ENCODE assay signal across 1 cellular context in genomic region chr18:24138884-24139616, GRCh38.
A peak's percentile ranks its signal among the peaks of the same experiment; 100 is the strongest.
TF ChIP-seq lines count a peak whose summit lies in the region.

A gene with protein sequence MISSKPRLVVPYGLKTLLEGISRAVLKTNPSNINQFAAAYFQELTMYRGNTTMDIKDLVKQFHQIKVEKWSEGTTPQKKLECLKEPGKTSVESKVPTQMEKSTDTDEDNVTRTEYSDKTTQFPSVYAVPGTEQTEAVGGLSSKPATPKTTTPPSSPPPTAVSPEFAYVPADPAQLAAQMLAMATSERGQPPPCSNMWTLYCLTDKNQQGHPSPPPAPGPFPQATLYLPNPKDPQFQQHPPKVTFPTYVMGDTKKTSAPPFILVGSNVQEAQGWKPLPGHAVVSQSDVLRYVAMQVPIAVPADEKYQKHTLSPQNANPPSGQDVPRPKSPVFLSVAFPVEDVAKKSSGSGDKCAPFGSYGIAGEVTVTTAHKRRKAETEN (plus strand): TSS chr18:24139062. CDS start chr18:24143115, 4,053 bp downstream.

TF ChIP-seq in HEK293, 187 proteins besides CTCF, POLR2A, EP300 and RAD21 (continued from another document):
- TF ChIP-seq ZNF777 (tag by site-specific recombination; IDR thresholded peaks at IDR 0.05; ENCODE audit: borderline replicate concordance) (peak; percentile 81; the same call in 1 of the 2 replicates), PRDM4 (tag by site-specific recombination; IDR thresholded peaks at IDR 0.05) (no peak; the same call in 1 of the 2 replicates), ZNF600 (tag by site-specific recombination; IDR thresholded peaks at IDR 0.05) (no peak), ZFHX2 (tag by site-specific recombination; conservative IDR thresholded peaks at IDR 0.05) (peak; percentile 33), KLF9 (tag by site-specific recombination; IDR thresholded peaks at IDR 0.05; ENCODE audit: low read depth) (0 out of 2 replicates have a peak, but pooled peaks have one; percentile 47), ZFP69B (tag by site-specific recombination; IDR thresholded peaks at IDR 0.05) (peak; percentile 59), ZNF335 (tag by site-specific recombination; conservative IDR thresholded peaks at IDR 0.05) (peak; percentile 95), ZNF394 (tag by site-specific recombination; IDR thresholded peaks at IDR 0.05; ENCODE audit: borderline replicate concordance) (peak; percentile 45; the same call in 1 of the 2 replicates), PRDM10 (tag by site-specific recombination; IDR thresholded peaks at IDR 0.05) (0 out of 2 replicates have a peak, but pooled peaks have one; percentile 49), ZNF843 (tag by site-specific recombination; IDR thresholded peaks at IDR 0.05) (peak; percentile 27; the same call in 1 of the 2 replicates), BCL11B (tag by site-specific recombination; IDR thresholded peaks at IDR 0.05; ENCODE audit: low read depth) (0 out of 2 replicates have a peak, but pooled peaks have one; percentile 23), ZBTB17 (tag by site-specific recombination; IDR thresholded peaks at IDR 0.05) (peak; percentile 28; the same call in 1 of the 2 replicates), ZNF555 (tag by site-specific recombination; conservative IDR thresholded peaks at IDR 0.05) (no peak), ZNF837 (tag by site-specific recombination; IDR thresholded peaks at IDR 0.05) (no peak), SP3 (tag by site-specific recombination; IDR thresholded peaks at IDR 0.05) (peak; percentile 72), KLF8 (tag by site-specific recombination; IDR thresholded peaks at IDR 0.05) (peak; percentile 62; the same call in 1 of the 2 replicates), ZNF10 (tag by site-specific recombination; IDR thresholded peaks at IDR 0.05) (no peak), ZEB2 (tag by site-specific recombination; IDR thresholded peaks at IDR 0.05) (0 out of 2 replicates have a peak, but pooled peaks have one; percentile 51), IKZF3 (tag by site-specific recombination; IDR thresholded peaks at IDR 0.05) (0 out of 2 replicates have a peak, but pooled peaks have one; percentile 8), SP7 (tag by site-specific recombination; IDR thresholded peaks at IDR 0.05) (peak; percentile 36; the same call in 1 of the 2 replicates), ZNF37A (tag by site-specific recombination; IDR thresholded peaks at IDR 0.05) (no peak), ZNF398 (tag by site-specific recombination; IDR thresholded peaks at IDR 0.05) (0 out of 2 replicates have a peak, but pooled peaks have one; percentile 11)
- TF ChIP-seq, protein P1, sequence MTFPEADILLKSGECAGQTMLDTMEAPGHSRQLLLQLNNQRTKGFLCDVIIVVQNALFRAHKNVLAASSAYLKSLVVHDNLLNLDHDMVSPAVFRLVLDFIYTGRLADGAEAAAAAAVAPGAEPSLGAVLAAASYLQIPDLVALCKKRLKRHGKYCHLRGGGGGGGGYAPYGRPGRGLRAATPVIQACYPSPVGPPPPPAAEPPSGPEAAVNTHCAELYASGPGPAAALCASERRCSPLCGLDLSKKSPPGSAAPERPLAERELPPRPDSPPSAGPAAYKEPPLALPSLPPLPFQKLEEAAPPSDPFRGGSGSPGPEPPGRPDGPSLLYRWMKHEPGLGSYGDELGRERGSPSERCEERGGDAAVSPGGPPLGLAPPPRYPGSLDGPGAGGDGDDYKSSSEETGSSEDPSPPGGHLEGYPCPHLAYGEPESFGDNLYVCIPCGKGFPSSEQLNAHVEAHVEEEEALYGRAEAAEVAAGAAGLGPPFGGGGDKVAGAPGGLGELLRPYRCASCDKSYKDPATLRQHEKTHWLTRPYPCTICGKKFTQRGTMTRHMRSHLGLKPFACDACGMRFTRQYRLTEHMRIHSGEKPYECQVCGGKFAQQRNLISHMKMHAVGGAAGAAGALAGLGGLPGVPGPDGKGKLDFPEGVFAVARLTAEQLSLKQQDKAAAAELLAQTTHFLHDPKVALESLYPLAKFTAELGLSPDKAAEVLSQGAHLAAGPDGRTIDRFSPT (tag by site-specific recombination; IDR thresholded peaks at IDR 0.05), result no peak
- TF ChIP-seq, protein P2, sequence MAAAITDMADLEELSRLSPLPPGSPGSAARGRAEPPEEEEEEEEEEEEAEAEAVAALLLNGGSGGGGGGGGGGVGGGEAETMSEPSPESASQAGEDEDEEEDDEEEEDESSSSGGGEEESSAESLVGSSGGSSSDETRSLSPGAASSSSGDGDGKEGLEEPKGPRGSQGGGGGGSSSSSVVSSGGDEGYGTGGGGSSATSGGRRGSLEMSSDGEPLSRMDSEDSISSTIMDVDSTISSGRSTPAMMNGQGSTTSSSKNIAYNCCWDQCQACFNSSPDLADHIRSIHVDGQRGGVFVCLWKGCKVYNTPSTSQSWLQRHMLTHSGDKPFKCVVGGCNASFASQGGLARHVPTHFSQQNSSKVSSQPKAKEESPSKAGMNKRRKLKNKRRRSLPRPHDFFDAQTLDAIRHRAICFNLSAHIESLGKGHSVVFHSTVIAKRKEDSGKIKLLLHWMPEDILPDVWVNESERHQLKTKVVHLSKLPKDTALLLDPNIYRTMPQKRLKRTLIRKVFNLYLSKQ (tag by site-specific recombination; IDR thresholded peaks at IDR 0.05; ENCODE audit: borderline replicate concordance), result no peak
- TF ChIP-seq, protein P3, sequence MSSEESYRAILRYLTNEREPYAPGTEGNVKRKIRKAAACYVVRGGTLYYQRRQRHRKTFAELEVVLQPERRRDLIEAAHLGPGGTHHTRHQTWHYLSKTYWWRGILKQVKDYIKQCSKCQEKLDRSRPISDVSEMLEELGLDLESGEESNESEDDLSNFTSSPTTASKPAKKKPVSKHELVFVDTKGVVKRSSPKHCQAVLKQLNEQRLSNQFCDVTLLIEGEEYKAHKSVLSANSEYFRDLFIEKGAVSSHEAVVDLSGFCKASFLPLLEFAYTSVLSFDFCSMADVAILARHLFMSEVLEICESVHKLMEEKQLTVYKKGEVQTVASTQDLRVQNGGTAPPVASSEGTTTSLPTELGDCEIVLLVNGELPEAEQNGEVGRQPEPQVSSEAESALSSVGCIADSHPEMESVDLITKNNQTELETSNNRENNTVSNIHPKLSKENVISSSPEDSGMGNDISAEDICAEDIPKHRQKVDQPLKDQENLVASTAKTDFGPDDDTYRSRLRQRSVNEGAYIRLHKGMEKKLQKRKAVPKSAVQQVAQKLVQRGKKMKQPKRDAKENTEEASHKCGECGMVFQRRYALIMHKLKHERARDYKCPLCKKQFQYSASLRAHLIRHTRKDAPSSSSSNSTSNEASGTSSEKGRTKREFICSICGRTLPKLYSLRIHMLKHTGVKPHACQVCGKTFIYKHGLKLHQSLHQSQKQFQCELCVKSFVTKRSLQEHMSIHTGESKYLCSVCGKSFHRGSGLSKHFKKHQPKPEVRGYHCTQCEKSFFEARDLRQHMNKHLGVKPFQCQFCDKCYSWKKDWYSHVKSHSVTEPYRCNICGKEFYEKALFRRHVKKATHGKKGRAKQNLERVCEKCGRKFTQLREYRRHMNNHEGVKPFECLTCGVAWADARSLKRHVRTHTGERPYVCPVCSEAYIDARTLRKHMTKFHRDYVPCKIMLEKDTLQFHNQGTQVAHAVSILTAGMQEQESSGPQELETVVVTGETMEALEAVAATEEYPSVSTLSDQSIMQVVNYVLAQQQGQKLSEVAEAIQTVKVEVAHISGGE (tag by site-specific recombination; conservative IDR thresholded peaks at IDR 0.05; ENCODE audit: low read depth), result peak; percentile 38; the same call in 1 of the 2 replicates
TF ChIP-seq in HEK293: peak in this region for 31.
